In genomic region chr1:9317591-9318331, GRCh38 we compare ENCODE assay signal across 9 cellular contexts. TPM values are rescaled to one million over a fixed set of nuclear protein-coding genes. Genes with fewer than 3 reads are reported as not detected.
A peak's percentile ranks its signal among the peaks of the same experiment; 100 is the strongest.
DNase-seq lines count a peak whose midpoint lies in the region; ATAC-seq, FAIRE-seq and TF ChIP-seq lines count a peak whose summit lies in the region.
"Had no signal": no experiment of that assay in that cellular context is flagged by ENCODE, and none has a peak within 500 bp of the region (broad histone marks: within the 10 kb centered on the region; RNA-seq: fewer than 3 reads in every experiment).

No MANE protein-coding gene starts in this region.

- H2BK120ac ChIP-seq in IMR-90 (ENCODE audit: low read depth, low read length), result peak overlapping the region; percentile 44

- peak overlapping the region; percentile 28 for H2AFZ ChIP-seq in IMR-90 (replicated peaks; ENCODE audit: low read length, poor library complexity)
- H2AFZ ChIP-seq in astrocyte (ENCODE audit: low read depth, low read length), result peak overlapping the region; percentile 9

- H3K56ac ChIP-seq in IMR-90 (ENCODE audit: extremely low read depth, insufficient read depth, low read length), result no peak overlapping the region

- no peak for FAIRE-seq in astrocyte (lab: Jason Lieb, UNC)

- no peak overlapping the region for H4K5ac ChIP-seq in IMR-90 (ENCODE audit: low read depth, low read length)

- TF ChIP-seq POLR2A in IMR-90 (IDR thresholded peaks at IDR 0.05; ENCODE audit: low read depth, low read length), result no peak

- no peak overlapping the region for H3K4me3 ChIP-seq in AG04450 (ENCODE audit: low read depth, low read length)
- H3K4me3 ChIP-seq in IMR-90 (ENCODE audit: insufficient read depth, low read depth, low read length), result no peak overlapping the region
- H3K4me3 ChIP-seq in astrocyte (ENCODE audit: insufficient read depth, low read depth, low read length), result peak overlapping the region; percentile 12

- ATAC-seq in IMR-90 (ENCODE audit: low read depth), result no peak; the same call in 1 of the 2 replicates
- no peak for ATAC-seq in memory B cell (ENCODE audit: low read depth)
- ATAC-seq in HG03469 (IDR thresholded peaks at IDR 0.05; ENCODE audit: unreplicated experiment), result no peak
- ATAC-seq in GM21786 (IDR thresholded peaks at IDR 0.05; ENCODE audit: unreplicated experiment), result no peak
- ATAC-seq: left lobe of liver had no signal

- H3K18ac ChIP-seq in IMR-90 (ENCODE audit: low read depth, low read length), result no peak overlapping the region

- peak overlapping the region; percentile 68 for H3K4ac ChIP-seq in IMR-90 (ENCODE audit: low read depth, low read length)

- TF ChIP-seq CTCF in AG04450 (IDR thresholded peaks at IDR 0.05; ENCODE audit: low read depth, low read length) (no peak), IMR-90 (conservative IDR thresholded peaks at IDR 0.05; ENCODE audit: low read depth, low read length) (no peak), astrocyte (IDR thresholded peaks at IDR 0.05; ENCODE audit: insufficient read depth, low read depth, low read length) (no peak)

- H3K79me2 ChIP-seq in astrocyte (ENCODE audit: insufficient read depth, low read length), result peaks cover 100% of the 10 kb centered on the region

- H3K36me3 Mint-ChIP-seq in astrocyte (ENCODE audit: low read depth, unreplicated experiment), result peaks cover 18% of the 10 kb centered on the region
- no peaks in the 10 kb centered on the region for H3K36me3 Mint-ChIP-seq in memory B cell

- intact Hi-C loops in IMR-90 (cut with micrococcal nuclease), result no loop called here

- dilution Hi-C loops in IMR-90 (cut with HindIII; ENCODE audit: low sequenced_read_pairs, unreplicated experiment), result no loop called here

- H2BK20ac ChIP-seq in IMR-90 (ENCODE audit: low read depth, low read length), result peak overlapping the region; percentile 52; the same call in 1 of the 2 replicates

- H3K4me1 ChIP-seq in IMR-90 (ENCODE audit: control insufficient read depth, insufficient read depth, low read length), result peaks cover 49% of the 10 kb centered on the region
- H3K4me1 ChIP-seq in astrocyte (ENCODE audit: insufficient read depth, low read length), result peaks cover 57% of the 10 kb centered on the region

- peak overlapping the region; percentile 61; the same call in 1 of the 2 replicates for H3K23ac ChIP-seq in IMR-90 (ENCODE audit: low read depth, low read length)

- no peaks in the 10 kb centered on the region for H3K9me3 Mint-ChIP-seq in astrocyte (ENCODE audit: unreplicated experiment)
- no peaks in the 10 kb centered on the region for H3K9me3 Mint-ChIP-seq in memory B cell

- peaks cover 68% of the 10 kb centered on the region for H3K9me1 ChIP-seq in IMR-90 (ENCODE audit: insufficient read depth, low read length)

- H3K9me3 ChIP-seq in AG04450 (ENCODE audit: control insufficient read depth, insufficient read depth, low read length) (no peaks in the 10 kb centered on the region; the same call in 1 of the 2 replicates), IMR-90 (ENCODE audit: control insufficient read depth, insufficient read depth, low read length) (no peaks in the 10 kb centered on the region), astrocyte (ENCODE audit: insufficient read depth, low read depth, low read length) (no peaks in the 10 kb centered on the region)

- H3K27ac Mint-ChIP-seq in astrocyte (ENCODE audit: unreplicated experiment), result no peak overlapping the region
- H3K27ac Mint-ChIP-seq in memory B cell, result no peak overlapping the region

- H2AK5ac ChIP-seq in IMR-90 (ENCODE audit: low read depth, low read length), result peak overlapping the region; percentile 78

- no TSS peak for BruUV-seq in IMR-90 (replicated peaks; lab: Mats Ljungman, UMichigan)

- 0 out of 2 replicates have a peak overlapping the region, but pooled peaks have one; percentile 54 for H3K14ac ChIP-seq in IMR-90 (replicated peaks; ENCODE audit: low read depth, low read length)

- H2BK5ac ChIP-seq in IMR-90 (ENCODE audit: low read depth, low read length, poor library complexity, severe bottlenecking), result no peak overlapping the region

- peaks cover 39 to 92% of the 10 kb centered on the region in 2 experiments for H3K79me1 ChIP-seq in IMR-90 (ENCODE audit: low read depth in 1 of 2, low read length in 2 of 2)

- 0 out of 3 replicates have a peak overlapping the region, but pooled peaks have one; percentile 36 for H2BK15ac ChIP-seq in IMR-90 (ENCODE audit: low read depth, low read length)

- no peaks in the 10 kb centered on the region; the same call in 1 of the 2 replicates for H3K36me3 ChIP-seq in IMR-90 (ENCODE audit: control insufficient read depth, insufficient read depth, low read length)
- H3K36me3 ChIP-seq in astrocyte (ENCODE audit: insufficient read depth, low read length), result no peaks in the 10 kb centered on the region

- H4K8ac ChIP-seq in IMR-90 (ENCODE audit: low read depth in 2 of 2, low read length in 2 of 2), result peak overlapping the region in 1 of 2 experiments; percentile 40; a peak in 1 of 4 replicates

- H3K27me3 ChIP-seq in AG04450 (ENCODE audit: control insufficient read depth, insufficient read depth, low read length) (no peaks in the 10 kb centered on the region), IMR-90 (ENCODE audit: control insufficient read depth, insufficient read depth, low read length) (no peaks in the 10 kb centered on the region), astrocyte (ENCODE audit: insufficient read depth, low read length) (no peaks in the 10 kb centered on the region)

- H3K4me1 Mint-ChIP-seq in astrocyte (ENCODE audit: low read depth, unreplicated experiment), result peaks cover 46% of the 10 kb centered on the region
- H3K4me1 Mint-ChIP-seq in memory B cell, result peaks cover 16% of the 10 kb centered on the region

- H3K4me3 Mint-ChIP-seq in astrocyte (ENCODE audit: unreplicated experiment) (peak overlapping the region; percentile 34), memory B cell (peak overlapping the region; percentile 43)

- POLR2A ChIA-PET in AG04450 (lab: Yijun Ruan, JAX) (interaction anchor here (0.7 kb wide), 1 partner anchor 31 kb away, joined by 4 read pairs; no protein-coding TSS in a partner anchor), IMR-90 (lab: Charles Lee; ENCODE audit: unreplicated experiment) (no interaction called here)

- DNase-seq in AG04450 (ENCODE audit: low read depth, low spot score) (no peak), IMR-90 (peak; percentile 74), astrocyte (ENCODE audit: low read depth) (peak; percentile 73), memory B cell (ENCODE audit: low spot score in 2 of 2) (no peak), NCI-H146 (lab: John Stamatoyannopoulos, UW) (no peak), islet precursor cell (no peak)

- TF ChIP-seq RAD21 in IMR-90 (IDR thresholded peaks at IDR 0.05; ENCODE audit: low read length), result no peak

- H3K27me3 Mint-ChIP-seq in astrocyte (ENCODE audit: low read depth, unreplicated experiment), result no peaks in the 10 kb centered on the region
- no peaks in the 10 kb centered on the region for H3K27me3 Mint-ChIP-seq in memory B cell

- H3K4me2 ChIP-seq in IMR-90 (ENCODE audit: low read depth, low read length) (no peak overlapping the region), astrocyte (ENCODE audit: low read length) (peak overlapping the region; percentile 77)

- peak overlapping the region; percentile 68 for H2AK9ac ChIP-seq in IMR-90 (replicated peaks; ENCODE audit: low read depth, low read length, poor library complexity)

- CTCF ChIA-PET in AG04450 (lab: Charles Lee) (interaction anchor here (0.7 to 2.0 kb wide), 2 partner anchors 28 to 89 kb away, joined by 5 read pairs; no protein-coding TSS in a partner anchor), IMR-90 (lab: Yijun Ruan, JAX) (interaction anchor here (0.6 kb wide), 1 partner anchor 27 kb away, joined by 3 read pairs; no protein-coding TSS in a partner anchor)

- H3K9ac ChIP-seq in IMR-90 (ENCODE audit: low read depth, low read length), result no peak overlapping the region
- peak overlapping the region; percentile 57 for H3K9ac ChIP-seq in astrocyte (ENCODE audit: low read length)

- H4K20me1 ChIP-seq in IMR-90 (ENCODE audit: insufficient read depth, low read length) (peaks cover 97% of the 10 kb centered on the region), astrocyte (ENCODE audit: insufficient read depth, low read length) (peaks cover 94% of the 10 kb centered on the region)

- H4K91ac ChIP-seq in IMR-90 (ENCODE audit: insufficient read depth, low read depth, low read length), result peak overlapping the region; percentile 43; the same call in 1 of the 2 replicates

- 59% methylated on average over 10 of the region's 26 CpGs; no CpG with 5 or more reads in 1 of the 2 experiments for WGBS in IMR-90 (ENCODE audit: extremely low coverage in 2 of 2, insufficient read length in 1 of 2), 2 experiments

- H3K27ac ChIP-seq in AG04450 (ENCODE audit: low read depth, low read length) (peak overlapping the region; percentile 87), IMR-90 (ENCODE audit: insufficient read depth, low read length) (no peak overlapping the region), astrocyte (ENCODE audit: low read depth, low read length) (peak overlapping the region; percentile 64)

- in situ Hi-C loops in IMR-90 (cut with MboI; ENCODE audit: low sequenced_read_pairs), result no loop called here

TF ChIP-seq in IMR-90, 13 proteins besides CTCF, POLR2A, EP300 and RAD21:
- TF ChIP-seq BHLHE40 (IDR thresholded peaks at IDR 0.05; ENCODE audit: low read depth, low read length), result no peak
- TF ChIP-seq SMC3 (IDR thresholded peaks at IDR 0.05; ENCODE audit: low read depth, low read length), result peak; percentile 19; the same call in 1 of the 2 replicates
- TF ChIP-seq FOS (IDR thresholded peaks at IDR 0.05; ENCODE audit: low read depth, low read length), result peak; percentile 79

RNA-seq across cellular contexts. Expression of gene SPSB1, which starts 25.1 kb away (rescaled TPM):
- polyA plus RNA-seq in AG04450 (2011; rRNA removed), result 19.4 and 20.3 TPM in 2 replicates
- 37.1 and 41.0 TPM in 2 replicates for polyA minus RNA-seq in AG04450 (2011; rRNA and poly(A)+ RNA removed)
- total RNA-seq in IMR-90 (2012; rRNA removed), result 15.0 and 16.7 TPM in 2 replicates
- 17.6 and 19.8 TPM in 2 replicates for polyA plus RNA-seq in IMR-90 (2012; rRNA removed)
- polyA plus RNA-seq in IMR-90 (2012; cell fraction: cytosol; rRNA removed), result 22.0 and 35.7 TPM in 2 replicates
- 16.5 and 24.0 TPM in 2 replicates for polyA plus RNA-seq in IMR-90 (2012; cell fraction: nucleus; rRNA removed; ENCODE audit: low replicate concordance)
- 53.5 and 56.7 TPM in 2 replicates for total RNA-seq in astrocyte

Comparison
In these comparisons a context has a peak if more than half of its experiments do, and no peak if none do; other contexts are left out.
1. DNase-seq: peak in IMR-90 (single experiment) and astrocyte (single experiment); none in AG04450 (single experiment), memory B cell (0 of 2), NCI-H146 (single experiment) and islet precursor cell (single experiment).